In genomic region chr5:42057254-42057690, GRCh38 we compare ENCODE assay signal across 1 cellular context.
TF ChIP-seq lines count a peak whose summit lies in the region.

No MANE protein-coding gene starts in this region.

TF ChIP-seq in GM23338, 12 proteins besides CTCF, POLR2A, EP300 and RAD21 (continued from another document):
- TF ChIP-seq ZNF462 (CRISPR knock-in tag; IDR thresholded peaks at IDR 0.05): no peak
- TF ChIP-seq POLR2AphosphoS5 (IDR thresholded peaks at IDR 0.05; ENCODE audit: low read depth): no peak
- TF ChIP-seq ZNF331 (CRISPR knock-in tag; IDR thresholded peaks at IDR 0.05; ENCODE audit: low read depth): no peak
- TF ChIP-seq ETS1 (IDR thresholded peaks at IDR 0.05): no peak
- no peak for TF ChIP-seq JUNB (IDR thresholded peaks at IDR 0.05; ENCODE audit: unreplicated experiment)
- no peak for TF ChIP-seq EZH2 (IDR thresholded peaks at IDR 0.05; ENCODE audit: low read depth, unreplicated experiment)
TF ChIP-seq in GM23338: peak in this region for 0.
